Comparison of ENCODE assay signal across 16 cellular contexts in genomic region chr4:73142995-73143547, GRCh38.
DNase-seq lines count a peak whose midpoint lies in the region; ATAC-seq, FAIRE-seq and TF ChIP-seq lines count a peak whose summit lies in the region.
"Had no signal": no experiment of that assay in that cellular context is flagged by ENCODE, and none has a peak within 500 bp of the region (broad histone marks: within the 10 kb centered on the region; RNA-seq: fewer than 3 reads in every experiment).

No MANE protein-coding gene starts in this region.

- peak; percentile 6 for DNase-seq in ACHN
- no peak for DNase-seq in GM13977 (ENCODE audit: low spot score)
- peak; percentile 7 for DNase-seq in SK-MEL-5 (ENCODE audit: low read depth, low spot score)
- DNase-seq in GM13976 (ENCODE audit: low spot score), result no peak
- no peak for DNase-seq in activated gamma-delta T cell treated with Interleukin-2 at 50 U/mL for 16 hours
- DNase-seq in SHP77 (lab: John Stamatoyannopoulos, UW), result no peak
- DNase-seq: activated CD8-positive, alpha-beta memory T cell treated with anti-CD3 and anti-CD28 coated beads, Interleukin-2, amount 50 U/mL, for 48 hours; CD4-positive, CD25-positive, alpha-beta regulatory T cell; GDM1; H7; NCI-H2029 treated with DMSO at 0.1 percent for 48 hours; NCI-H82; stimulated activated CD4-positive, alpha-beta T cell treated with anti-CD3 and anti-CD28 coated beads, Interleukin-4, amount 100 ng/mL, for 24 hours had no signal

- in situ Hi-C loops in ACHN (cut with HindIII; ENCODE audit: low pct_ligation_motif_present, low pct_unique_long_range_greater_than_20kb, low sequenced_read_pairs) (no loop called here), GM13977 (cut with MboI; ENCODE audit: low pct_unique_long_range_greater_than_20kb, low sequenced_read_pairs, unreplicated experiment) (no loop called here), SK-MEL-5 (cut with HindIII; ENCODE audit: low pct_unique_long_range_greater_than_20kb, low sequenced_read_pairs) (no loop called here), GM13976 (cut with MboI; ENCODE audit: low sequenced_read_pairs, unreplicated experiment) (no loop called here)

- TF ChIP-seq CTCF in GM13977 (IDR thresholded peaks at IDR 0.05; ENCODE audit: extremely low read depth, insufficient read depth, missing control alignments) (peak; percentile 14), GM13976 (IDR thresholded peaks at IDR 0.05; ENCODE audit: borderline replicate concordance, control extremely low read depth, extremely low read depth, insufficient read depth, missing control alignments) (no peak)

- peak; percentile 77 for FAIRE-seq in islet of Langerhans (lab: Jason Lieb, UNC)

- no peak for ATAC-seq in GM19351 (IDR thresholded peaks at IDR 0.05; ENCODE audit: unreplicated experiment)
- ATAC-seq: stimulated activated effector memory CD8-positive, alpha-beta T cell treated with anti-CD3 and anti-CD28 coated beads, Interleukin-12 subunit alpha, Interleukin-12 subunit beta, amount 100 ng/mL, for 72 hours had no signal

Comparison
In these comparisons a context has a peak if more than half of its experiments do, and no peak if none do; other contexts are left out.
1. DNase-seq: peak in ACHN (single experiment) and SK-MEL-5 (single experiment); none in GM13977 (single experiment), GM13976 (single experiment), activated gamma-delta T cell treated with Interleukin-2 at 50 U/mL for 16 hours (single experiment) and SHP77 (0 of 2).